Comparison of ENCODE assay signal across 14 cellular contexts in the genomic region with DNA sequence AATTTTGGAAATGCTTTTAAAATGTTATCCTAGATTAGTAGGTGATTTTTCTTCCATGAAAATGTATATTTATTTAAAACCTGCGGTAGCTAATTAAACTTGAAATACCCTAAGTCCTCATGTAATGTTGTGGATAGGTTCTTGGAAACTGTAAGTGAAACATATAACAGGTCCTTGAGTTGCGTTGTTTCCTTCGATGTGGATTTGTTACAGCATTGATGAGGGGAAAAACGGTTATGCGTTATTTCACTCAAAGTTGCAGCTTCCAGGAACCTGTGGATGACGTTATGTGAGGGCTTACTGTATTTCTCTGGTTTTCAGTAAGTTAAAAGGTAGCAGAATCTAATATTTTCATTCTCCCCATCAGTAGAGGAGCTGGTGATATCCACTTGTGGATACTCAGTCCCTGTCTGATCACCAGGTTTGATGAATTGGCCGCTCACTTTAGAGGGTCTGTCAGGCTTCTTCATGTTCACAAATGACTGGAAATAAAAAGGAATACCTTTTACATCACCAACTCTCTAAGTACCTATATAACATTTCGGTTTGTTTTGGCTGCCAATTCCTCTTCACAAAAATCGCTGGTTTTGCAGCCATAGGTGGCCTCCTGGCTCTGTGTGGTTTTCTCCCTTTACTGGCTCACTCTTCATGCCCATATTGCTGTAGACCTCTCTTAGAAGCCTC.
A peak's percentile ranks its signal among the peaks of the same experiment; 100 is the strongest.
DNase-seq lines count a peak whose midpoint lies in the region; ATAC-seq and TF ChIP-seq lines count a peak whose summit lies in the region.
"Had no signal": no experiment of that assay in that cellular context is flagged by ENCODE, and none has a peak within 500 bp of the region (broad histone marks: within the 10 kb centered on the region; RNA-seq: fewer than 3 reads in every experiment).

No MANE protein-coding gene starts in this region.

- ATAC-seq in WTC11 (no peak), left lung (no peak), HG03457 (IDR thresholded peaks at IDR 0.05; ENCODE audit: unreplicated experiment) (no peak), GM21526 (IDR thresholded peaks at IDR 0.05; ENCODE audit: low FRiP score, unreplicated experiment) (no peak)
- ATAC-seq: activated CD8-positive, alpha-beta T cell treated with anti-CD3 and anti-CD28 coated beads, Interleukin-2, amount 10 ng/mL, durations not matched to agents 7 days and 5 days had no signal

- TF ChIP-seq EP300 in sigmoid colon (IDR thresholded peaks at IDR 0.05) = no peak

- intact Hi-C loops in CD14-positive monocyte (cut with micrococcal nuclease) (no loop called here), left lung (cut with DNase I) (no loop called here), sigmoid colon (cut with DNase I) (no loop called here)

- H3K27me3 ChIP-seq in left lung (no peaks in the 10 kb centered on the region), sigmoid colon (no peaks in the 10 kb centered on the region)

- CTCF ChIA-PET in WTC11 (lab: Charles Lee) = interaction anchor here (1.4 kb wide), 1 partner anchor 12 kb away, joined by 4 read pairs; no protein-coding TSS in a partner anchor

- peaks cover 77% of the 10 kb centered on the region for H3K4me1 Mint-ChIP-seq in CD14-positive monocyte
- H3K4me1 Mint-ChIP-seq in WTC11 = peaks cover 91% of the 10 kb centered on the region

- H3K36me3 Mint-ChIP-seq in CD14-positive monocyte = peaks cover 15 to 27% of the 10 kb centered on the region in 2 donors
- no peaks in the 10 kb centered on the region for H3K36me3 Mint-ChIP-seq in WTC11

- DNase-seq in CD14-positive monocyte (ENCODE audit: low spot score) = no peak
- no peak for DNase-seq in WTC11 (ENCODE audit: low spot score)
- DNase-seq in left lung = no peak
- DNase-seq in sigmoid colon = no peak
- DNase-seq in COR-L47 (lab: John Stamatoyannopoulos, UW) = no peak
- DNase-seq in putamen (ENCODE audit: low spot score) = no peak
- DNase-seq: activated CD8-positive, alpha-beta T cell treated with anti-CD3 and anti-CD28 coated beads, Interleukin-2, amount 10 ng/mL, durations not matched to agents 7 days and 5 days; DMS79 treated with DMSO at 0.1 percent for 48 hours; naive B cell; NCI-H146; NCI-H526; RPMI8226 had no signal

- H3K36me3 ChIP-seq in left lung (no peaks in the 10 kb centered on the region), sigmoid colon (no peaks in the 10 kb centered on the region)

- peak overlapping the region in 1 of 2 donors; percentile 77 for H3K4me3 Mint-ChIP-seq in CD14-positive monocyte
- no peak overlapping the region; the same call in 1 of the 2 replicates for H3K4me3 Mint-ChIP-seq in WTC11
- H3K4me3 Mint-ChIP-seq: activated CD8-positive, alpha-beta T cell treated with anti-CD3 and anti-CD28 coated beads, Interleukin-2, amount 10 ng/mL, durations not matched to agents 7 days and 5 days; naive B cell had no signal

- peaks cover 0 to 2% (median 0%) of the 10 kb centered on the region in 3 donors for H3K27me3 Mint-ChIP-seq in CD14-positive monocyte (ENCODE audit: low read depth in 3 of 3)
- no peaks in the 10 kb centered on the region for H3K27me3 Mint-ChIP-seq in WTC11 (ENCODE audit: low read depth)

- H3K4me1 ChIP-seq in left lung (peaks cover 37 to 88% of the 10 kb centered on the region in 2 donors), sigmoid colon (peaks cover 2 to 68% (median 53%) of the 10 kb centered on the region in 4 donors)

- H3K4me3 ChIP-seq in left lung = no peak overlapping the region
- H3K4me3 ChIP-seq in sigmoid colon = no peak overlapping the region

- WGBS in sigmoid colon, 2 donors = 88 to 89% methylated on average over 9 of the region's 9 CpGs

- TF ChIP-seq POLR2A in sigmoid colon (IDR thresholded peaks at IDR 0.05) = no peak

- TF ChIP-seq CTCF in CD14-positive monocyte (IDR thresholded peaks at IDR 0.05) = no peak
- no peak for TF ChIP-seq CTCF in WTC11 (IDR thresholded peaks at IDR 0.05)
- no peak for TF ChIP-seq CTCF in left lung (IDR thresholded peaks at IDR 0.05)
- TF ChIP-seq CTCF in sigmoid colon (IDR thresholded peaks at IDR 0.05) = no peak

- H3K9me3 ChIP-seq in left lung (no peaks in the 10 kb centered on the region), sigmoid colon (no peaks in the 10 kb centered on the region)

- H3K27ac ChIP-seq in left lung = peak overlapping the region; percentile 86 to 92
- H3K27ac ChIP-seq in sigmoid colon = peak overlapping the region; percentile 80 to 90 (median 84)

- POLR2A ChIA-PET in WTC11 (lab: Charles Lee) = no interaction called here

- H3K27ac Mint-ChIP-seq in CD14-positive monocyte (peak overlapping the region; percentile 79 to 96 (median 94)), WTC11 (peak overlapping the region; percentile 85)
- H3K27ac Mint-ChIP-seq: activated CD8-positive, alpha-beta T cell treated with anti-CD3 and anti-CD28 coated beads, Interleukin-2, amount 10 ng/mL, durations not matched to agents 7 days and 5 days; naive B cell had no signal

- H3K9me3 Mint-ChIP-seq in CD14-positive monocyte (peaks cover 0 to 3% (median 0%) of the 10 kb centered on the region in 7 donors), WTC11 (no peaks in the 10 kb centered on the region)
- H3K9me3 Mint-ChIP-seq: naive B cell had no signal

TF ChIP-seq in WTC11, 78 proteins besides CTCF, POLR2A, EP300 and RAD21 (continues in another document):
- no peak for TF ChIP-seq EMX1 (CRISPR knock-in tag; IDR thresholded peaks at IDR 0.05)
- TF ChIP-seq FOXJ3 (CRISPR knock-in tag; IDR thresholded peaks at IDR 0.05; ENCODE audit: borderline replicate concordance) = no peak
- TF ChIP-seq E2F1 (CRISPR knock-in tag; IDR thresholded peaks at IDR 0.05) = no peak
- TF ChIP-seq, protein P1, sequence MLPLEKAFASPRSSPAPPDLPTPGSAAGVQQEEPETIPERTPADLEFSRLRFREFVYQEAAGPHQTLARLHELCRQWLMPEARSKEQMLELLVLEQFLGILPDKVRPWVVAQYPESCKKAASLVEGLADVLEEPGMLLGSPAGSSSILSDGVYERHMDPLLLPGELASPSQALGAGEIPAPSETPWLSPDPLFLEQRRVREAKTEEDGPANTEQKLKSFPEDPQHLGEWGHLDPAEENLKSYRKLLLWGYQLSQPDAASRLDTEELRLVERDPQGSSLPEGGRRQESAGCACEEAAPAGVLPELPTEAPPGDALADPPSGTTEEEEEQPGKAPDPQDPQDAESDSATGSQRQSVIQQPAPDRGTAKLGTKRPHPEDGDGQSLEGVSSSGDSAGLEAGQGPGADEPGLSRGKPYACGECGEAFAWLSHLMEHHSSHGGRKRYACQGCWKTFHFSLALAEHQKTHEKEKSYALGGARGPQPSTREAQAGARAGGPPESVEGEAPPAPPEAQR (CRISPR knock-in tag; IDR thresholded peaks at IDR 0.05) = no peak
- TF ChIP-seq TP53 (CRISPR knock-in tag; IDR thresholded peaks at IDR 0.05) = no peak
- no peak for TF ChIP-seq ZNF138 (CRISPR knock-in tag; conservative IDR thresholded peaks at IDR 0.05)
- TF ChIP-seq ELF4 (CRISPR knock-in tag; IDR thresholded peaks at IDR 0.05; ENCODE audit: low read depth) = no peak
- no peak for TF ChIP-seq ATF1 (CRISPR knock-in tag; IDR thresholded peaks at IDR 0.05)
- TF ChIP-seq USF2 (CRISPR knock-in tag; IDR thresholded peaks at IDR 0.05) = no peak
- TF ChIP-seq, protein P2, sequence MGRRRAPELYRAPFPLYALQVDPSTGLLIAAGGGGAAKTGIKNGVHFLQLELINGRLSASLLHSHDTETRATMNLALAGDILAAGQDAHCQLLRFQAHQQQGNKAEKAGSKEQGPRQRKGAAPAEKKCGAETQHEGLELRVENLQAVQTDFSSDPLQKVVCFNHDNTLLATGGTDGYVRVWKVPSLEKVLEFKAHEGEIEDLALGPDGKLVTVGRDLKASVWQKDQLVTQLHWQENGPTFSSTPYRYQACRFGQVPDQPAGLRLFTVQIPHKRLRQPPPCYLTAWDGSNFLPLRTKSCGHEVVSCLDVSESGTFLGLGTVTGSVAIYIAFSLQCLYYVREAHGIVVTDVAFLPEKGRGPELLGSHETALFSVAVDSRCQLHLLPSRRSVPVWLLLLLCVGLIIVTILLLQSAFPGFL (CRISPR knock-in tag; IDR thresholded peaks at IDR 0.05; ENCODE audit: borderline replicate concordance) = no peak
- no peak for TF ChIP-seq CDX4 (CRISPR knock-in tag; IDR thresholded peaks at IDR 0.05; ENCODE audit: borderline replicate concordance)
- TF ChIP-seq ZNF396 (CRISPR knock-in tag; IDR thresholded peaks at IDR 0.05; ENCODE audit: borderline replicate concordance) = no peak
